ENCODE assay signal across 8 cellular contexts in the genomic region with DNA sequence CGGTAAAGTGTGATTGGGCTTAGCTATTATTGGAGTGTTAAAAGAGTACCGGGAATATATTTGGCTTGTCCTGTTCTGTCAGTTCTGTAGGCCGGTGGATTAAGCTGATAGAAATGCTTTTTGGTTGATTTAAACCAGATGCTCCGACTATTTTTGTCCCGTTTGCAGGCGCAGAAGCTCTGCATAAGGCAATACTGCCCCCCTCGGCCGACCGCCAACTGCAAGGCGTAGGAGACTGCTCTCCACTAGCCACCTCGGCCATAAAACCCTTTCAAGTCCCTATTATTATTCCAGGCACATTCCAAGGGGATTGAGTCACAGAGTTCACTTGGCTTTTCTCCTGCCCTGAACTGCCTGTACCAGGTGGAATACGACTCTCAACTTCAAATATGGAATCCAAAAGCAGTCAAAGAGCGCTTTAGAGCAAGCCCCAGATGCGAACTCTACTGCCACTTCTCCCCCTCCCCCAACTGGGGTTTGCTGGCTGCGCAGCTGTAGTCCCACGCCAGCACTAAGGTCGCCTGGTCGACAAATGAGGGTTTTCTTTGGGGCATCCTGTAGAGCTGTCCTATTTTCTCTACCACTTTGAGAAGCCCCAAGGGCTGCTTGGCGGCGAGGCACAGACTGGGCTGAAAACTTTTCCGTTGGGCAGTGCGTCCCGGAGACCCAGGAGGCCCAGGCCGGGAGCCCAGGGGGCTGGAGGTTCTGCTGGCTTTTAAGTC.
DNase-seq lines count a peak whose midpoint lies in the region; ATAC-seq, FAIRE-seq and TF ChIP-seq lines count a peak whose summit lies in the region.

No MANE protein-coding gene starts in this region.

- H4K20me1 ChIP-seq in DND-41 (ENCODE audit: insufficient read depth, low read length) (no peaks in the 10 kb centered on the region), KMS-11 (ENCODE audit: insufficient read depth) (no peaks in the 10 kb centered on the region)

- H3K27ac ChIP-seq in DND-41 (ENCODE audit: low read length) (peak overlapping the region; percentile 70), KMS-11 (peak overlapping the region; percentile 87)

- no peaks in the 10 kb centered on the region for H3K27me3 ChIP-seq in DND-41 (ENCODE audit: insufficient read depth, low read length, poor library complexity)
- H3K27me3 ChIP-seq in KMS-11 (ENCODE audit: insufficient read depth, low read depth): no peaks in the 10 kb centered on the region

- no peaks in the 10 kb centered on the region for H3K36me3 ChIP-seq in DND-41 (ENCODE audit: insufficient read depth, low read length)
- no peaks in the 10 kb centered on the region for H3K36me3 ChIP-seq in KMS-11 (ENCODE audit: insufficient read depth)

- no peaks in the 10 kb centered on the region for H3K36me3 Mint-ChIP-seq in nephron (ENCODE audit: low read depth)

- H2AFZ ChIP-seq in DND-41 (ENCODE audit: low read depth, low read length): peak overlapping the region; percentile 93
- peak overlapping the region; percentile 99 for H2AFZ ChIP-seq in KMS-11 (ENCODE audit: low read depth)

- peak; percentile 70 for ATAC-seq in DND-41 (ENCODE audit: insufficient read depth, low read depth)
- peak; percentile 49 for ATAC-seq in GM21786 (IDR thresholded peaks at IDR 0.05; ENCODE audit: unreplicated experiment)
- peak; percentile 69 for ATAC-seq in stimulated activated naive CD8-positive, alpha-beta T cell treated with anti-CD3 and anti-CD28 coated beads, Interleukin-15, Interleukin-2, amounts not matched to agents 100 U/mL and 50 U/mL, for 24 hours

- H3K4me1 ChIP-seq in DND-41 (ENCODE audit: insufficient read depth, low read length) (peaks cover 44% of the 10 kb centered on the region), KMS-11 (ENCODE audit: low read depth, poor library complexity, severe bottlenecking) (peaks cover 24% of the 10 kb centered on the region)

- TF ChIP-seq CTCF in DND-41 (IDR thresholded peaks at IDR 0.05; ENCODE audit: borderline replicate concordance, extremely low read depth, low read length, poor library complexity, severe bottlenecking) (peak; percentile 94), KMS-11 (conservative IDR thresholded peaks at IDR 0.05; ENCODE audit: low read depth, low read length) (peak; percentile 88), fibroblast of the aortic adventitia (IDR thresholded peaks at IDR 0.05; ENCODE audit: insufficient read depth, low read length) (peak; percentile 81), nephron (IDR thresholded peaks at IDR 0.05; ENCODE audit: unreplicated experiment in 3 of 3) (peak; percentile 87 to 92 (median 88))

- H3K9me3 ChIP-seq in DND-41 (ENCODE audit: insufficient read depth, low read length, severe bottlenecking): no peaks in the 10 kb centered on the region

- peak overlapping the region; percentile 89 for H3K4me2 ChIP-seq in DND-41 (ENCODE audit: insufficient read depth, low read length)
- peak overlapping the region; percentile 99 for H3K4me2 ChIP-seq in KMS-11

- H3K4me1 Mint-ChIP-seq in nephron: peaks cover 60% of the 10 kb centered on the region

- DNase-seq in DND-41: peak; percentile 81
- DNase-seq in RCC 7860 (ENCODE audit: low spot score): peak; percentile 98
- peak; percentile 69 for DNase-seq in activated effector memory CD4-positive, alpha-beta T cell treated with Interleukin-2 at 50 U/mL for 16 hours
- peak; percentile 99 for DNase-seq in fibroblast of the aortic adventitia (ENCODE audit: low read depth)
- peak; percentile 86 for DNase-seq in stimulated activated naive CD8-positive, alpha-beta T cell treated with anti-CD3 and anti-CD28 coated beads, Interleukin-15, Interleukin-2, amounts not matched to agents 100 U/mL and 50 U/mL, for 24 hours

- no peaks in the 10 kb centered on the region for H3K9me3 Mint-ChIP-seq in nephron

- H3K27me3 Mint-ChIP-seq in nephron (ENCODE audit: low read depth): no peaks in the 10 kb centered on the region

- H3K9ac ChIP-seq in DND-41 (ENCODE audit: low read depth, low read length): peak overlapping the region; percentile 67
- peak overlapping the region; percentile 67 for H3K9ac ChIP-seq in KMS-11

- no peaks in the 10 kb centered on the region for H3K79me2 ChIP-seq in DND-41 (ENCODE audit: insufficient read depth, low read length)
- H3K79me2 ChIP-seq in KMS-11 (ENCODE audit: insufficient read depth, low read depth): no peaks in the 10 kb centered on the region

- H3K4me3 ChIP-seq in DND-41 (ENCODE audit: low read depth in 1 of 2, low read length in 2 of 2) (peak overlapping the region; percentile 69 to 87), KMS-11 (IDR thresholded peaks at IDR 0.05; ENCODE audit: insufficient read depth, low read depth, low read length) (no peak overlapping the region), fibroblast of the aortic adventitia (ENCODE audit: low read depth, low read length) (peak overlapping the region; percentile 74)

- FAIRE-seq in RCC 7860 (lab: Jason Lieb, UNC): peak; percentile 90

- peak overlapping the region; percentile 95 to 98 (median 96) for H3K27ac Mint-ChIP-seq in nephron

- H3K4me3 Mint-ChIP-seq in nephron: peak overlapping the region; percentile 77 to 87 (median 83)
